ENCODE assay signal across 29 cellular contexts in the genomic region with DNA sequence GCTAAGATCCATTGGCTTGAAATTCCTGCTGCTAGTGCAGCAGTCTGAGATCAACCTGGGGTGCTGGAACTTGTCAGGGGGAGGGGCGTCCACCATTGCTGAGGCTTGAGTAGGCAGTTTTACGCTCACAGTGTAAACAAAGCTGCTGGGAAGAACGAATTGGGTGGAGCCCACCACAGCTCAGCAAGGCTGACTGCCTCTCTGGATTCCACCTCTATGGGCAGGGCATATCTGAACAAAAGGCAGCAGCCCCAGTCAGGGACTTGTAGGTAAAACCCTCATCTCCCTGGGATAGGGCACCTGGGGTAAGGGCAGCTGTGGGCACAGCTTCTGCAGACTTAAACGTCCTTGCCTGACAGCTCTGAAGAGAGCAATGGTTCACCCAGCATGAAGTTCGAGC.
A peak's percentile ranks its signal among the peaks of the same experiment; 100 is the strongest.
DNase-seq lines count a peak whose midpoint lies in the region; ATAC-seq and TF ChIP-seq lines count a peak whose summit lies in the region.
"Had no signal": no experiment of that assay in that cellular context is flagged by ENCODE, and none has a peak within 500 bp of the region (broad histone marks: within the 10 kb centered on the region; RNA-seq: fewer than 3 reads in every experiment).

No MANE protein-coding gene starts in this region.

- H3K9ac ChIP-seq in NT2/D1 (ENCODE audit: insufficient read length, low read depth) (peak overlapping the region; percentile 42), mesendoderm (ENCODE audit: low read length) (no peak overlapping the region)

- H2BK15ac ChIP-seq in mesendoderm (replicated peaks; ENCODE audit: low read depth) = no peak overlapping the region

- no peak overlapping the region for H2BK120ac ChIP-seq in mesendoderm (ENCODE audit: low read depth, low read length)

- no peak overlapping the region for H3K4me2 ChIP-seq in mesendoderm (ENCODE audit: low read length)

- H3K9me3 ChIP-seq in NT2/D1 (ENCODE audit: insufficient read depth, low read length) = no peaks in the 10 kb centered on the region
- H3K9me3 ChIP-seq: BE2C, lower lobe of right lung, mucosa of descending colon, pancreas had no signal

- H2AK5ac ChIP-seq in mesendoderm (ENCODE audit: low read length) = no peak overlapping the region

- H3K4me3 ChIP-seq in NT2/D1 (ENCODE audit: insufficient read length, low read depth) = no peak overlapping the region
- H3K4me3 ChIP-seq in mesendoderm (ENCODE audit: low read length) = no peak overlapping the region
- H3K4me3 ChIP-seq: lower lobe of right lung, mucosa of descending colon, pancreas, SK-N-MC had no signal

- no peak for ATAC-seq in activated naive CD4-positive, alpha-beta T cell treated with anti-CD3 and anti-CD28 coated beads, Interleukin-2, amount 50 U/mL, for 72 hours
- ATAC-seq: lower lobe of right lung; mucosa of descending colon; pancreas; right cardiac atrium; stimulated activated memory B cell treated with anti-CD40 and anti-IgM and Interleukin-4, amounts not matched to agents 10 μg/mL and 1 μg/mL and 100 μg/mL, for 72 hours had no signal

- H3K27me3 ChIP-seq in NT2/D1 (ENCODE audit: insufficient read depth, insufficient read length) (no peaks in the 10 kb centered on the region), mesendoderm (ENCODE audit: insufficient read depth, low read length, poor library complexity) (no peaks in the 10 kb centered on the region)
- H3K27me3 ChIP-seq: BE2C, pancreas had no signal

- DNase-seq in Caki2 (ENCODE audit: low read depth) = peak; percentile 45
- DNase-seq in NT2/D1 (ENCODE audit: low read depth, low spot score) = peak; percentile 39
- DNase-seq in ecto neural progenitor cell (ENCODE audit: low spot score) = peak; percentile 44
- DNase-seq in mesendoderm = peak; percentile 24
- DNase-seq in activated naive CD4-positive, alpha-beta T cell treated with anti-CD3 and anti-CD28 coated beads, Interleukin-2, amount 50 U/mL, for 72 hours (ENCODE audit: low spot score in 2 of 2) = no peak
- DNase-seq in activated CD8-positive, alpha-beta memory T cell treated with anti-CD3 and anti-CD28 coated beads, Interleukin-2, amount 50 U/mL, for 4 hours = no peak
- no peak for DNase-seq in NCI-H1694 treated with DMSO at 0.1 percent for 48 hours (lab: John Stamatoyannopoulos, UW)
- DNase-seq in HFFc6 = no peak
- DNase-seq: ACHN; activated CD4-positive, alpha-beta memory T cell treated with anti-CD3 and anti-CD28 coated beads, Interleukin-2, amount 10 ng/mL, durations not matched to agents 7 days and 5 days; activated CD4-positive, alpha-beta T cell treated with anti-CD3 and anti-CD28 coated beads for 1 hour; activated naive CD8-positive, alpha-beta T cell treated with anti-CD3 and anti-CD28 coated beads for 36 hours; BE2C; CD8-positive, alpha-beta memory T cell; GDM1; lower lobe of right lung; mucosa of descending colon; NCI-H1092 treated with DMSO at 0.1 percent for 48 hours; NCI-H1930; NCI-H69; pancreas; right cardiac atrium; stimulated activated CD4-positive, alpha-beta T cell treated with anti-CD3 and anti-CD28 coated beads, Interleukin-4, amount 100 ng/mL, for 4 hours had no signal

- H3K56ac ChIP-seq in mesendoderm (ENCODE audit: low read length) = no peak overlapping the region

- H3K4me1 ChIP-seq in NT2/D1 (ENCODE audit: insufficient read depth, insufficient read length) (no peaks in the 10 kb centered on the region), mesendoderm (ENCODE audit: control insufficient read depth, low read depth, low read length) (no peaks in the 10 kb centered on the region)
- H3K4me1 ChIP-seq: BE2C, lower lobe of right lung, pancreas had no signal

- H3K36me3 Mint-ChIP-seq in activated naive CD4-positive, alpha-beta T cell treated with anti-CD3 and anti-CD28 coated beads, Interleukin-2, amount 50 U/mL, for 72 hours = peaks cover 0 to 26% of the 10 kb centered on the region in 2 donors
- H3K36me3 Mint-ChIP-seq in HFFc6 (ENCODE audit: low read depth) = peaks cover 7% of the 10 kb centered on the region; the same call in 1 of the 2 replicates
- H3K36me3 Mint-ChIP-seq: activated naive CD8-positive, alpha-beta T cell treated with anti-CD3 and anti-CD28 coated beads for 36 hours; CD8-positive, alpha-beta memory T cell; IgD-negative memory B cell; stimulated activated memory B cell treated with anti-CD40 and anti-IgM and Interleukin-4, amounts not matched to agents 10 μg/mL and 1 μg/mL and 100 μg/mL, for 72 hours had no signal

- no peak overlapping the region for H3K18ac ChIP-seq in mesendoderm (ENCODE audit: low read length)

- H3K23ac ChIP-seq in mesendoderm (ENCODE audit: low read length) = no peak overlapping the region

- H3K4me1 Mint-ChIP-seq in HFFc6 (ENCODE audit: low read depth) = no peaks in the 10 kb centered on the region
- H3K4me1 Mint-ChIP-seq: activated CD4-positive, alpha-beta memory T cell treated with anti-CD3 and anti-CD28 coated beads, Interleukin-2, amount 10 ng/mL, durations not matched to agents 7 days and 5 days; activated naive CD8-positive, alpha-beta T cell treated with anti-CD3 and anti-CD28 coated beads for 36 hours; CD8-positive, alpha-beta memory T cell; central memory CD8-positive, alpha-beta T cell; IgD-negative memory B cell; nephron; stimulated activated memory B cell treated with anti-CD40 and anti-IgM and Interleukin-4, amounts not matched to agents 10 μg/mL and 1 μg/mL and 100 μg/mL, for 72 hours had no signal

- in situ Hi-C loops in Caki2 (cut with HindIII; ENCODE audit: low pct_unique_long_range_greater_than_20kb, low sequenced_read_pairs) = no loop called here

- no peak overlapping the region for H2BK5ac ChIP-seq in mesendoderm (ENCODE audit: low read length)

- no peak overlapping the region for H3K4ac ChIP-seq in mesendoderm (ENCODE audit: low read depth, low read length)

- no peaks in the 10 kb centered on the region for H3K79me1 ChIP-seq in mesendoderm (ENCODE audit: low read length)

- WGBS in mesendoderm (ENCODE audit: extremely low coverage, insufficient coverage, low lambda C conversion rate) = no CpG with 5 or more reads among the region's 5 CpGs

- H3K36me3 ChIP-seq in NT2/D1 (ENCODE audit: insufficient read depth, insufficient read length, low read length) (no peaks in the 10 kb centered on the region), mesendoderm (ENCODE audit: control insufficient read depth, insufficient read depth, low read length) (no peaks in the 10 kb centered on the region)
- H3K36me3 ChIP-seq: BE2C, lower lobe of right lung, pancreas had no signal

- no peak for TF ChIP-seq CTCF in HFFc6 (IDR thresholded peaks at IDR 0.05)

- H3K27ac ChIP-seq in mesendoderm (ENCODE audit: low read depth, low read length) = no peak overlapping the region
- H3K27ac ChIP-seq: lower lobe of right lung, pancreas, SK-N-MC had no signal

- H3K79me2 ChIP-seq in mesendoderm (ENCODE audit: control insufficient read depth, insufficient read depth, low read length) = no peaks in the 10 kb centered on the region

- peaks cover 21 to 39% of the 10 kb centered on the region in 2 donors for H3K9me3 Mint-ChIP-seq in activated naive CD4-positive, alpha-beta T cell treated with anti-CD3 and anti-CD28 coated beads, Interleukin-2, amount 50 U/mL, for 72 hours
- H3K9me3 Mint-ChIP-seq in HFFc6 = peaks cover 72% of the 10 kb centered on the region

- no peaks in the 10 kb centered on the region for H3K27me3 Mint-ChIP-seq in HFFc6 (ENCODE audit: insufficient read depth)
- H3K27me3 Mint-ChIP-seq: activated CD4-positive, alpha-beta memory T cell treated with anti-CD3 and anti-CD28 coated beads, Interleukin-2, amount 10 ng/mL, durations not matched to agents 7 days and 5 days; activated naive CD8-positive, alpha-beta T cell treated with anti-CD3 and anti-CD28 coated beads for 36 hours; central memory CD8-positive, alpha-beta T cell; IgD-negative memory B cell; stimulated activated memory B cell treated with anti-CD40 and anti-IgM and Interleukin-4, amounts not matched to agents 10 μg/mL and 1 μg/mL and 100 μg/mL, for 72 hours had no signal

- no peak overlapping the region for H3K27ac Mint-ChIP-seq in activated naive CD4-positive, alpha-beta T cell treated with anti-CD3 and anti-CD28 coated beads, Interleukin-2, amount 50 U/mL, for 72 hours
- H3K27ac Mint-ChIP-seq in HFFc6 = no peak overlapping the region
- H3K27ac Mint-ChIP-seq: activated CD4-positive, alpha-beta memory T cell treated with anti-CD3 and anti-CD28 coated beads, Interleukin-2, amount 10 ng/mL, durations not matched to agents 7 days and 5 days; activated naive CD8-positive, alpha-beta T cell treated with anti-CD3 and anti-CD28 coated beads for 36 hours; CD8-positive, alpha-beta memory T cell; IgD-negative memory B cell; nephron; stimulated activated memory B cell treated with anti-CD40 and anti-IgM and Interleukin-4, amounts not matched to agents 10 μg/mL and 1 μg/mL and 100 μg/mL, for 72 hours; T-helper 1 cell treated with Interleukin-12 subunit alpha and Interleukin-12 subunit beta and Interleukin-4 antibody, amounts not matched to agents 30 μg/mL and 1 μg/mL, for 36 hours had no signal

- H4K8ac ChIP-seq in mesendoderm (ENCODE audit: low read depth, low read length) = no peak overlapping the region

- H3K4me3 Mint-ChIP-seq in HFFc6 = no peak overlapping the region
- H3K4me3 Mint-ChIP-seq: activated CD4-positive, alpha-beta memory T cell treated with anti-CD3 and anti-CD28 coated beads, Interleukin-2, amount 10 ng/mL, durations not matched to agents 7 days and 5 days; activated naive CD8-positive, alpha-beta T cell treated with anti-CD3 and anti-CD28 coated beads for 36 hours; CD8-positive, alpha-beta memory T cell; central memory CD8-positive, alpha-beta T cell; IgD-negative memory B cell; nephron; stimulated activated memory B cell treated with anti-CD40 and anti-IgM and Interleukin-4, amounts not matched to agents 10 μg/mL and 1 μg/mL and 100 μg/mL, for 72 hours; T-helper 1 cell treated with Interleukin-12 subunit alpha and Interleukin-12 subunit beta and Interleukin-4 antibody, amounts not matched to agents 30 μg/mL and 1 μg/mL, for 36 hours had no signal

- H4K5ac ChIP-seq in mesendoderm (ENCODE audit: low read length) = no peak overlapping the region

Comparison
In these comparisons a context has a peak if more than half of its experiments do, and no peak if none do; other contexts are left out.
1. DNase-seq: peak in Caki2 (single experiment), NT2/D1 (single experiment), ecto neural progenitor cell (single experiment) and mesendoderm (single experiment); none in activated naive CD4-positive, alpha-beta T cell treated with anti-CD3 and anti-CD28 coated beads, Interleukin-2, amount 50 U/mL, for 72 hours (0 of 2), activated CD8-positive, alpha-beta memory T cell treated with anti-CD3 and anti-CD28 coated beads, Interleukin-2, amount 50 U/mL, for 4 hours (single experiment), NCI-H1694 treated with DMSO at 0.1 percent for 48 hours (single experiment) and HFFc6 (single experiment).